1 cellular context compared by ENCODE assay signal in genomic region chr6:62652692-62653328, GRCh38.
TF ChIP-seq lines count a peak whose summit lies in the region.

No MANE protein-coding gene starts in this region.

TF ChIP-seq in GM23338, 12 proteins besides CTCF, POLR2A, EP300 and RAD21 (continued from another document):
- TF ChIP-seq ZNF462 (CRISPR knock-in tag; IDR thresholded peaks at IDR 0.05): no peak
- TF ChIP-seq ZNF331 (CRISPR knock-in tag; IDR thresholded peaks at IDR 0.05; ENCODE audit: low read depth): no peak
- TF ChIP-seq EZH2phosphoT487 (IDR thresholded peaks at IDR 0.05; ENCODE audit: unreplicated experiment): no peak
- TF ChIP-seq ZNF114 (CRISPR knock-in tag; IDR thresholded peaks at IDR 0.05): no peak
- no peak for TF ChIP-seq JUNB (IDR thresholded peaks at IDR 0.05; ENCODE audit: unreplicated experiment)
- no peak for TF ChIP-seq ETS1 (IDR thresholded peaks at IDR 0.05)
